In genomic region chr3:129278970-129279906, GRCh38 we compare ENCODE assay signal across 8 cellular contexts. TPM values are rescaled to one million over a fixed set of nuclear protein-coding genes. Genes with fewer than 3 reads are reported as not detected.
A peak's percentile ranks its signal among the peaks of the same experiment; 100 is the strongest.
DNase-seq lines count a peak whose midpoint lies in the region; ATAC-seq, FAIRE-seq and TF ChIP-seq lines count a peak whose summit lies in the region.

No MANE protein-coding gene starts in this region.

- no peaks in the 10 kb centered on the region for H4K20me1 ChIP-seq in H1 (replicated peaks in 1 of 2; ENCODE audit: control insufficient read depth in 1 of 2, insufficient read depth in 2 of 2, low read length in 2 of 2)

- H3K4me1 Mint-ChIP-seq in activated CD4-positive, alpha-beta memory T cell treated with anti-CD3 and anti-CD28 coated beads, Interleukin-2, amount 10 ng/mL, durations not matched to agents 7 days and 5 days: peaks cover 54% of the 10 kb centered on the region

- no peak overlapping the region for H2BK20ac ChIP-seq in H1 (ENCODE audit: low read length)

- H3K4me3 ChIP-seq in A549 (peak overlapping the region; percentile 70), H1 (ENCODE audit: extremely low read depth in 1 of 4, insufficient read depth in 2 of 4, low read depth in 3 of 4, low read length in 4 of 4) (peak overlapping the region; percentile 92 to 96 (median 94)), mononuclear cell (ENCODE audit: low read length) (peak overlapping the region; percentile 73)

- H3K36me3 ChIP-seq in H1 (ENCODE audit: control insufficient read depth in 2 of 4, insufficient read depth in 4 of 4, low read length in 3 of 4): peaks cover 7 to 30% (median 18%) of the 10 kb centered on the region in 4 experiments; a peak in 7 of 8 replicates

- POLR2A ChIA-PET in A549 (lab: Yijun Ruan, JAX): interaction anchor here (0.6 to 1.8 kb wide), 3 partner anchors 18 to 38 kb away, joined by 3 to 4 read pairs (median 3); a partner anchor contains a TSS
- POLR2A ChIA-PET in activated CD4-positive, alpha-beta memory T cell treated with anti-CD3 and anti-CD28 coated beads, Interleukin-2, amount 10 ng/mL, durations not matched to agents 7 days and 5 days (lab: Charles Lee): interaction anchor here (0.7 to 9.1 kb wide), 17 partner anchors 9 to 475 kb away, joined by 3 to 197 read pairs (median 4); partner anchors contain the start of genes CNBP, COPG1 and RAB43
- POLR2A ChIA-PET in H1 (lab: Charles Lee; ENCODE audit: partially characterized antibody): interaction anchor here (0.6 to 5.4 kb wide), 18 partner anchors 9 to 173 kb away, joined by 3 to 92 read pairs (median 4); partner anchors contain the start of gene RAB43

- TF ChIP-seq CTCF in A549 (IDR thresholded peaks at IDR 0.05): no peak
- TF ChIP-seq CTCF in H1 (IDR thresholded peaks at IDR 0.05; ENCODE audit: control extremely low read depth in 1 of 3, insufficient read depth in 1 of 3, low read depth in 1 of 3, low read length in 3 of 3): no peak

- H3K4me2 ChIP-seq in A549 (peak overlapping the region; percentile 74), H1 (ENCODE audit: insufficient read depth in 1 of 2, low read depth in 2 of 2, low read length in 2 of 2) (peak overlapping the region; percentile 87 to 99)

- H3K9me3 ChIP-seq in A549: no peaks in the 10 kb centered on the region
- H3K9me3 ChIP-seq in H1 (ENCODE audit: insufficient read depth in 2 of 2, low read depth in 1 of 2, low read length in 1 of 2): no peaks in the 10 kb centered on the region
- no peaks in the 10 kb centered on the region for H3K9me3 ChIP-seq in mononuclear cell (ENCODE audit: low read depth, low read length)

- no peak overlapping the region for H3K4ac ChIP-seq in H1 (replicated peaks; ENCODE audit: insufficient read length, low read depth, low read length)

- 1% methylated on average over 19 of the region's 82 CpGs for WGBS in A549 (ENCODE audit: missing lambda C conversion rate)
- 5% methylated on average over 34 of the region's 82 CpGs; no CpG with 5 or more reads in 1 of the 2 experiments for WGBS in H1 (ENCODE audit: extremely low coverage in 1 of 2, insufficient coverage in 1 of 2, insufficient read length in 1 of 2, insufficient replicate concordance in 2 of 2, low coverage in 1 of 2, low lambda C conversion rate in 2 of 2, missing lambda C conversion rate in 1 of 2), 2 experiments

- ATAC-seq in A549 (peak; percentile 62 to 73), GM21381 (IDR thresholded peaks at IDR 0.05; ENCODE audit: unreplicated experiment) (no peak)

- TF ChIP-seq EP300 in A549 (IDR thresholded peaks at IDR 0.05) (no peak), H1 (IDR thresholded peaks at IDR 0.05; ENCODE audit: borderline replicate concordance in 1 of 2, low read depth in 2 of 2, low read length in 2 of 2) (no peak)

- H2BK12ac ChIP-seq in H1 (ENCODE audit: low read depth, low read length): no peak overlapping the region

- peak; percentile 22 to 56 for DNase-seq in A549 (ENCODE audit: low read depth in 1 of 2, low spot score in 1 of 2)
- no peak for DNase-seq in GM18507 (ENCODE audit: extremely low spot score, insufficient read length, low read depth)
- peak; percentile 59 for DNase-seq in NCI-H1105 treated with DMSO at 0.1 percent for 48 hours (lab: John Stamatoyannopoulos, UW)
- peak; percentile 55 for DNase-seq in activated CD4-positive, alpha-beta memory T cell treated with anti-CD3 and anti-CD28 coated beads, Interleukin-2, amount 10 ng/mL, durations not matched to agents 7 days and 5 days
- DNase-seq in H1 (ENCODE audit: low read depth in 1 of 2, low spot score in 2 of 2): peak; percentile 34 to 72
- DNase-seq in stimulated activated CD8-positive, alpha-beta memory T cell treated with anti-CD3 and anti-CD28 coated beads, Interleukin-4, amount 100 ng/mL, for 4 hours (ENCODE audit: low read depth in 2 of 2, low spot score in 1 of 2): peak; percentile 12 to 16

- no peak overlapping the region for H3K23ac ChIP-seq in H1 (ENCODE audit: insufficient read length)

- H2BK15ac ChIP-seq in H1 (ENCODE audit: low read length): no peak overlapping the region; the same call in 1 of the 2 replicates

- H3K4me1 ChIP-seq in A549 (peaks cover 22% of the 10 kb centered on the region), H1 (replicated peaks in 1 of 4; ENCODE audit: control insufficient read depth in 3 of 4, insufficient read depth in 4 of 4, low read length in 3 of 4) (peaks cover 0 to 13% (median 6%) of the 10 kb centered on the region in 4 experiments; a peak in 6 of 7 replicates), mononuclear cell (ENCODE audit: insufficient read depth, low read length) (peaks cover 63% of the 10 kb centered on the region)

- no peak overlapping the region for H4K91ac ChIP-seq in H1 (replicated peaks; ENCODE audit: insufficient read length, low read length)

- H3K27ac Mint-ChIP-seq in activated CD4-positive, alpha-beta memory T cell treated with anti-CD3 and anti-CD28 coated beads, Interleukin-2, amount 10 ng/mL, durations not matched to agents 7 days and 5 days: peak overlapping the region; percentile 91

- CTCF ChIA-PET in A549 (lab: Yijun Ruan, JAX) (interaction anchor here (1.0 to 1.3 kb wide), 3 partner anchors 37 to 309 kb away, joined by 4 to 5 read pairs (median 4); a partner anchor contains a TSS), H1 (lab: Charles Lee; ENCODE audit: partially characterized antibody) (interaction anchor here (0.6 to 3.0 kb wide), 9 partner anchors 9 to 371 kb away, joined by 3 to 13 read pairs (median 4); partner anchors contain the start of gene COPG1)
- CTCF ChIA-PET in activated CD4-positive, alpha-beta memory T cell treated with anti-CD3 and anti-CD28 coated beads, Interleukin-2, amount 10 ng/mL, durations not matched to agents 7 days and 5 days (lab: Charles Lee): interaction anchor here (0.8 to 3.2 kb wide), 6 partner anchors 10 to 309 kb away, joined by 3 to 17 read pairs (median 5); a partner anchor contains a TSS

- peaks cover 56% of the 10 kb centered on the region for H3K36me3 Mint-ChIP-seq in activated CD4-positive, alpha-beta memory T cell treated with anti-CD3 and anti-CD28 coated beads, Interleukin-2, amount 10 ng/mL, durations not matched to agents 7 days and 5 days (ENCODE audit: low read depth)

- H3K4me3 Mint-ChIP-seq in activated CD4-positive, alpha-beta memory T cell treated with anti-CD3 and anti-CD28 coated beads, Interleukin-2, amount 10 ng/mL, durations not matched to agents 7 days and 5 days: peak overlapping the region; percentile 97

- H3K79me1 ChIP-seq in H1 (ENCODE audit: low read depth, low read length): no peaks in the 10 kb centered on the region

- H2BK5ac ChIP-seq in H1 (ENCODE audit: low read depth, low read length): peak overlapping the region; percentile 49; the same call in 1 of the 2 replicates

- H2AFZ ChIP-seq in H1 (ENCODE audit: low read length): peak overlapping the region; percentile 72; the same call in 1 of the 2 replicates

- peak overlapping the region; percentile 32 for H3K56ac ChIP-seq in H1 (replicated peaks; ENCODE audit: insufficient read length, low read depth, low read length)

- TF ChIP-seq POLR2A in A549 (IDR thresholded peaks at IDR 0.05; ENCODE audit: low read length): peak; percentile 35; the same call in 1 of the 2 replicates
- peak; percentile 22 to 70 for TF ChIP-seq POLR2A in H1 (IDR thresholded peaks at IDR 0.05; ENCODE audit: control extremely low read depth in 1 of 2, low read depth in 2 of 2, low read length in 2 of 2)

- no peak overlapping the region for H2BK120ac ChIP-seq in H1 (replicated peaks; ENCODE audit: low read depth, low read length)

- peaks cover 7% of the 10 kb centered on the region; the same call in 1 of the 2 replicates for H3K23me2 ChIP-seq in H1 (ENCODE audit: low read depth, low read length)

- H4K5ac ChIP-seq in H1 (ENCODE audit: insufficient read length, low read depth, low read length): no peak overlapping the region

- H3K27me3 Mint-ChIP-seq in activated CD4-positive, alpha-beta memory T cell treated with anti-CD3 and anti-CD28 coated beads, Interleukin-2, amount 10 ng/mL, durations not matched to agents 7 days and 5 days: no peaks in the 10 kb centered on the region

- H3K9me3 Mint-ChIP-seq in activated CD4-positive, alpha-beta memory T cell treated with anti-CD3 and anti-CD28 coated beads, Interleukin-2, amount 10 ng/mL, durations not matched to agents 7 days and 5 days: no peaks in the 10 kb centered on the region

- no peak for TF ChIP-seq RAD21 in A549 (conservative IDR thresholded peaks at IDR 0.05 in 1 of 2, IDR thresholded peaks at IDR 0.05 in 1 of 2)
- TF ChIP-seq RAD21 in H1 (IDR thresholded peaks at IDR 0.05 in 1 of 2, conservative IDR thresholded peaks at IDR 0.05 in 1 of 2; ENCODE audit: low read depth in 2 of 2, low read length in 2 of 2): no peak

- no peak overlapping the region for H3K14ac ChIP-seq in H1 (ENCODE audit: insufficient read length)

- H3K79me2 ChIP-seq in H1 (ENCODE audit: control insufficient read depth in 1 of 2, insufficient read depth in 2 of 2, low read length in 2 of 2): peaks cover 0 to 7% of the 10 kb centered on the region in 2 experiments; a peak in 2 of 4 replicates

- H3K9ac ChIP-seq in H1 (replicated peaks in 1 of 4; ENCODE audit: extremely low read depth in 1 of 4, low read depth in 3 of 4, low read length in 3 of 4): peak overlapping the region; percentile 69 to 93 (median 81)

- peak overlapping the region; percentile 51; the same call in 1 of the 2 replicates for H3K18ac ChIP-seq in H1 (ENCODE audit: extremely low read depth, low read length)

- FAIRE-seq in A549 (lab: Jason Lieb, UNC): no peak
- peak; percentile 68 for FAIRE-seq in GM18507 (lab: Jason Lieb, UNC)
- FAIRE-seq in H1 (lab: Jason Lieb, UNC): no peak

- peak overlapping the region; percentile 28; the same call in 1 of the 2 replicates for H4K8ac ChIP-seq in H1 (ENCODE audit: extremely low read depth, insufficient read depth, low read length)

- H3K27me3 ChIP-seq in H1 (replicated peaks in 1 of 4; ENCODE audit: control insufficient read depth in 3 of 4, extremely low read depth in 1 of 4, insufficient read depth in 3 of 4, low read length in 3 of 4) (no peaks in the 10 kb centered on the region), mononuclear cell (ENCODE audit: insufficient read depth, low read length) (no peaks in the 10 kb centered on the region)

- H2AK5ac ChIP-seq in H1 (ENCODE audit: low read depth, low read length): no peak overlapping the region

- H3K27ac ChIP-seq in A549 (peak overlapping the region; percentile 85 to 100), H1 (ENCODE audit: low read depth, low read length) (no peak overlapping the region)

RNA-seq across cellular contexts. Expression of gene HMCES, which starts 0.6 kb away (rescaled TPM):
- polyA plus RNA-seq in A549 (2011; rRNA removed) (35.2 and 38.3 TPM in 2 replicates), A549 (2017; fragmentation: RNase III; extraction: RNeasy Plus Mini Kit Qiagen cat#74134 plus additional on column Dnase treatment) (38.1 to 40.1 TPM (median 39.9 TPM) in 3 replicates), H1 (2011; rRNA removed) (27.6 and 30.4 TPM in 2 replicates)
- polyA plus RNA-seq in A549 (2012; cell fraction: cytosol; rRNA removed): 37.2 and 39.2 TPM in 2 replicates
- 18.9 and 27.4 TPM in 2 replicates for polyA plus RNA-seq in A549 (2012; cell fraction: nucleus; rRNA removed)
- polyA minus RNA-seq in A549 (2011; rRNA and poly(A)+ RNA removed): 11.3 and 14.4 TPM in 2 replicates
- total RNA-seq in activated CD4-positive, alpha-beta memory T cell treated with anti-CD3 and anti-CD28 coated beads, Interleukin-2, amount 10 ng/mL, durations not matched to agents 7 days and 5 days: 10 to 100 TPM; 45.7 to 50.1 TPM
- 46.7 and 49.5 TPM in 2 replicates for total RNA-seq in H1 (2021; fragmentation: NEBNext Ultra II Directional; extraction: Animal tissue kit (Norgen Biotek cat#: 25700))
- polyA plus RNA-seq in H1 (2011; cell fraction: cytosol; rRNA removed): 26.4 TPM
- 17.6 TPM for polyA plus RNA-seq in H1 (2011; cell fraction: nucleus; rRNA removed)
- 35.2 to 56.7 TPM (median 52.2 TPM) in 4 replicates for polyA plus RNA-seq in H1 (2012, experiment 1 of 2)
- 32.7 TPM for polyA plus RNA-seq in H1 (2012, experiment 2 of 2)
- polyA plus RNA-seq in H1 (2013, experiment 1 of 2): 22.5 TPM
- 22.2 TPM for polyA plus RNA-seq in H1 (2013, experiment 2 of 2)
- 22.2 and 26.2 TPM in 2 replicates for polyA minus RNA-seq in H1 (2011; rRNA and poly(A)+ RNA removed)
- polyA minus RNA-seq in H1 (2011; cell fraction: cytosol; rRNA and poly(A)+ RNA removed): 17.0 TPM
- 9.9 TPM for polyA minus RNA-seq in H1 (2011; cell fraction: nucleus; rRNA and poly(A)+ RNA removed)
- total RNA-seq in mononuclear cell: 37.9 TPM

RNA-seq across cellular contexts. Expression of gene COPG1, which starts 29.8 kb away (rescaled TPM):
- 86.5 and 90.2 TPM in 2 replicates for polyA plus RNA-seq in A549 (2011; rRNA removed)
- 40.8 and 42.1 TPM in 2 replicates for polyA plus RNA-seq in A549 (2012; cell fraction: cytosol; rRNA removed)
- 64.5 and 70.3 TPM in 2 replicates for polyA plus RNA-seq in A549 (2012; cell fraction: nucleus; rRNA removed)
- 72.2 to 90.0 TPM (median 80.6 TPM) in 3 replicates for polyA plus RNA-seq in A549 (2017; fragmentation: RNase III; extraction: RNeasy Plus Mini Kit Qiagen cat#74134 plus additional on column Dnase treatment)
- 183 and 220 TPM in 2 replicates for polyA minus RNA-seq in A549 (2011; rRNA and poly(A)+ RNA removed)
- total RNA-seq in activated CD4-positive, alpha-beta memory T cell treated with anti-CD3 and anti-CD28 coated beads, Interleukin-2, amount 10 ng/mL, durations not matched to agents 7 days and 5 days: 100 to 1,000 TPM; 157 TPM
- 104 and 106 TPM in 2 replicates for total RNA-seq in H1 (2021; fragmentation: NEBNext Ultra II Directional; extraction: Animal tissue kit (Norgen Biotek cat#: 25700))
- 50.7 and 52.7 TPM in 2 replicates for polyA plus RNA-seq in H1 (2011; rRNA removed)
- polyA plus RNA-seq in H1 (2011; cell fraction: cytosol; rRNA removed): 54.2 TPM
- polyA plus RNA-seq in H1 (2011; cell fraction: nucleus; rRNA removed): 90.8 TPM
- polyA plus RNA-seq in H1 (2012, experiment 1 of 2): 92.1 to 112 TPM (median 110 TPM) in 4 replicates
- polyA plus RNA-seq in H1 (2012, experiment 2 of 2): 39.2 TPM
- polyA plus RNA-seq in H1 (2013, experiment 1 of 2): 43.9 TPM
- 38.8 TPM for polyA plus RNA-seq in H1 (2013, experiment 2 of 2)
- polyA minus RNA-seq in H1 (2011; rRNA and poly(A)+ RNA removed): 146 and 148 TPM in 2 replicates
- 62.9 TPM for polyA minus RNA-seq in H1 (2011; cell fraction: cytosol; rRNA and poly(A)+ RNA removed)
- polyA minus RNA-seq in H1 (2011; cell fraction: nucleus; rRNA and poly(A)+ RNA removed): 68.0 TPM
- total RNA-seq in mononuclear cell: 61.7 TPM

Comparison
In these comparisons a context has a peak if more than half of its experiments do, and no peak if none do; other contexts are left out.
1. Of the 18 proteins assayed by ChIP-seq in both H1 and A549: peak only in H1: HDAC2; only in A549: none; in both: PHF8 and POLR2A; in neither: 14; mixed calls (peak in some experiments, not most) for 1.